ENCODE assay signal across 33 cellular contexts in the genomic region with DNA sequence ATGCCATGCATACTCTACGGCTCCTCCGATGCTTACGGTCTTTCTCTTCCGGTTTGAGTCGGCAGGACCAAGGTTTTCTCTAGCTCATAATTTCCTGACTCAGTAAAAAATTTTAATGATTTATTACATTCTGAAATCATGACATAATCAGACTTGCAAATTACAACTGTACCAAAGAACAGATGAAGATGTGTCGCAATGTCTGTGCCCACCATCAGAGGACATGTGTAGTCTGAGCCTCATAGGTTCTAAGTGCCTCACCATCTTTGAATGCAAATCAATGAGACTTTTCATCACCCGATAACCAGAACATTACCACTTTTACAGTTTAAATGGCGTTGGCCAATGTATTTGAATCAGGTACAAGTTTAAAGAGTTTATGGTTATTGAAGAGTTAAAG.
"Had no signal": no experiment of that assay in that cellular context is flagged by ENCODE, and none has a peak within 500 bp of the region (broad histone marks: within the 10 kb centered on the region; RNA-seq: fewer than 3 reads in every experiment).

No MANE protein-coding gene starts in this region.

- H3K4me3 ChIP-seq: adrenal gland, body of pancreas, breast epithelium had no signal

- H3K36me3 ChIP-seq: adrenal gland, brain microvascular endothelial cell, breast epithelium had no signal

- H3K27ac ChIP-seq: adrenal gland, body of pancreas, brain microvascular endothelial cell, breast epithelium, VCaP had no signal

- ATAC-seq: activated CD8-positive, alpha-beta T cell treated with anti-CD3 and anti-CD28 coated beads for 36 hours; activated naive CD4-positive, alpha-beta T cell treated with anti-CD3 and anti-CD28 coated beads, Interleukin-2, amount 50 U/mL, for 72 hours; activated T-cell treated with anti-CD3 and anti-CD28 coated beads, Interleukin-2, amount 50 U/mL, for 4 hours; activated T-cell treated with anti-CD3 and anti-CD28 coated beads, Interleukin-2, amount 50 U/mL, for 72 hours; activated T-helper 17 cell treated with anti-CD3 and anti-CD28 coated beads, Interleukin-2, amount 50 U/mL, for 72 hours; body of pancreas had no signal

- H3K9me3 ChIP-seq: adrenal gland, body of pancreas, breast epithelium had no signal

- FAIRE-seq: astrocyte, TTC549 had no signal

- H3K4me1 ChIP-seq: adrenal gland, body of pancreas, breast epithelium had no signal

- H3K27me3 ChIP-seq: adrenal gland, body of pancreas, brain microvascular endothelial cell, breast epithelium had no signal

- DNase-seq: activated B cell treated with CpG ODN at 0.5 μM for 24 hours; activated CD4-positive, alpha-beta memory T cell treated with anti-CD3 and anti-CD28 coated beads for 36 hours; activated CD4-positive, alpha-beta T cell treated with anti-CD3 and anti-CD28 coated beads for 4 hours; activated CD4-positive, alpha-beta T cell treated with anti-CD3 and anti-CD28 coated beads, Interleukin-2, amount 10 ng/mL, durations not matched to agents 24 days and 14 days; activated CD4-positive, alpha-beta T cell treated with anti-CD3 and anti-CD28 coated beads, Interleukin-2, amount 50 U/mL, for 1 hour; activated CD4-positive, alpha-beta T cell treated with anti-CD3 and anti-CD28 coated beads, Interleukin-2, amount 50 U/mL, for 4 hours; activated CD4-positive, CD25-positive, alpha-beta regulatory T cell treated with anti-CD3 and anti-CD28 coated beads, Interleukin-2, amount 50 U/mL, for 72 hours; activated CD8-positive, alpha-beta memory T cell treated with anti-CD3 and anti-CD28 coated beads, Interleukin-2, amount 50 U/mL, for 4 hours; activated CD8-positive, alpha-beta T cell treated with anti-CD3 and anti-CD28 coated beads for 36 hours; activated effector memory CD4-positive, alpha-beta T cell treated with anti-CD3 and anti-CD28 coated beads, Interleukin-2, amount 50 U/mL, for 16 hours; activated gamma-delta T cell treated with Interleukin-2 at 50 U/mL for 16 hours; activated naive CD4-positive, alpha-beta T cell; activated naive CD4-positive, alpha-beta T cell treated with anti-CD3 and anti-CD28 coated beads for 36 hours; activated naive CD4-positive, alpha-beta T cell treated with anti-CD3 and anti-CD28 coated beads, Interleukin-2, amount 50 U/mL, for 16 hours; activated naive CD8-positive, alpha-beta T cell treated with anti-CD3 and anti-CD28 coated beads for 36 hours; activated T-cell treated with anti-CD3 and anti-CD28 coated beads for 4 hours; activated T-cell treated with anti-CD3 and anti-CD28 coated beads, Interleukin-2, amount 50 U/mL, for 1 hour; activated T-cell treated with anti-CD3 and anti-CD28 coated beads, Interleukin-2, amount 50 U/mL, for 4 hours; activated T-cell treated with anti-CD3 and anti-CD28 coated beads, Interleukin-2, amount 50 U/mL, for 72 hours; adrenal gland; amniotic stem cell; aorta; body of pancreas; brain microvascular endothelial cell; central memory CD4-positive, alpha-beta T cell; T-helper 2 cell; T-helper 9 cell had no signal
